8 cellular contexts compared by ENCODE assay signal in genomic region chr11:9384535-9385287, GRCh38. TPM values are rescaled to one million over a fixed set of nuclear protein-coding genes. Genes with fewer than 3 reads are reported as not detected.
DNase-seq lines count a peak whose midpoint lies in the region; ATAC-seq and TF ChIP-seq lines count a peak whose summit lies in the region.

IPO7 (plus strand) TSS chr11:9384652; CDS start chr11:9384764, 112 bp downstream.

- H3K9me3 Mint-ChIP-seq in CD14-positive monocyte: no peaks in the 10 kb centered on the region
- no peaks in the 10 kb centered on the region for H3K9me3 Mint-ChIP-seq in activated CD4-positive, alpha-beta memory T cell treated with anti-CD3 and anti-CD28 coated beads, Interleukin-2, amount 10 ng/mL, durations not matched to agents 7 days and 5 days

- TF ChIP-seq CTCF in CD14-positive monocyte (IDR thresholded peaks at IDR 0.05) (peak; percentile 44), lung (IDR thresholded peaks at IDR 0.05; ENCODE audit: control extremely low read depth, extremely low read depth) (no peak)

- peak within 1 kb of the TSS; percentile 98 to 99 for H3K27ac ChIP-seq in lung (ENCODE audit: low read depth in 1 of 2, low read length in 1 of 2)

- H3K27ac Mint-ChIP-seq in CD14-positive monocyte: peak within 1 kb of the TSS; percentile 95 to 98 (median 97)
- peak within 1 kb of the TSS; percentile 87 for H3K27ac Mint-ChIP-seq in activated CD4-positive, alpha-beta memory T cell treated with anti-CD3 and anti-CD28 coated beads, Interleukin-2, amount 10 ng/mL, durations not matched to agents 7 days and 5 days

- ATAC-seq in GM19328 (IDR thresholded peaks at IDR 0.05; ENCODE audit: unreplicated experiment): peak; percentile 89
- peak; percentile 91 for ATAC-seq in HG03520 (IDR thresholded peaks at IDR 0.05; ENCODE audit: unreplicated experiment)
- ATAC-seq in lung (ENCODE audit: insufficient read depth, low FRiP score): peak; percentile 98

- peaks cover 26% of the 10 kb centered on the region for H3K4me1 Mint-ChIP-seq in CD14-positive monocyte
- peaks cover 32% of the 10 kb centered on the region for H3K4me1 Mint-ChIP-seq in activated CD4-positive, alpha-beta memory T cell treated with anti-CD3 and anti-CD28 coated beads, Interleukin-2, amount 10 ng/mL, durations not matched to agents 7 days and 5 days

- H3K36me3 Mint-ChIP-seq in CD14-positive monocyte: no peaks in the 10 kb centered on the region
- peaks cover 15% of the 10 kb centered on the region for H3K36me3 Mint-ChIP-seq in activated CD4-positive, alpha-beta memory T cell treated with anti-CD3 and anti-CD28 coated beads, Interleukin-2, amount 10 ng/mL, durations not matched to agents 7 days and 5 days (ENCODE audit: low read depth)

- peak within 1 kb of the TSS; percentile 95 for H3K4me3 ChIP-seq in lung

- POLR2A ChIA-PET in activated CD4-positive, alpha-beta memory T cell treated with anti-CD3 and anti-CD28 coated beads, Interleukin-2, amount 10 ng/mL, durations not matched to agents 7 days and 5 days (lab: Charles Lee): interaction anchor here (0.7 to 3.7 kb wide), 30 partner anchors 8 to 702 kb away, joined by 3 to 72 read pairs (median 5); partner anchors contain the start of genes RPL27A, TMEM41B, TRIM66 and WEE1

- DNase-seq in CD14-positive monocyte (ENCODE audit: low spot score) (peak; percentile 88), NCI-H774 (lab: John Stamatoyannopoulos, UW) (peak; percentile 85), ecto neural progenitor cell (ENCODE audit: low spot score) (peak; percentile 91), lung (ENCODE audit: low spot score) (peak; percentile 90)
- DNase-seq in activated CD4-positive, alpha-beta memory T cell treated with anti-CD3 and anti-CD28 coated beads, Interleukin-2, amount 10 ng/mL, durations not matched to agents 7 days and 5 days: peak; percentile 92
- DNase-seq in stimulated activated CD4-positive, alpha-beta T cell treated with anti-CD3 and anti-CD28 coated beads, TNF-alpha, amount 100 ng/mL, for 4 hours (ENCODE audit: low read depth in 3 of 3): peak; percentile 73 to 81 (median 78)

- peak within 1 kb of the TSS; percentile 96 to 97 for H3K4me3 Mint-ChIP-seq in CD14-positive monocyte
- H3K4me3 Mint-ChIP-seq in activated CD4-positive, alpha-beta memory T cell treated with anti-CD3 and anti-CD28 coated beads, Interleukin-2, amount 10 ng/mL, durations not matched to agents 7 days and 5 days: peak within 1 kb of the TSS; percentile 85

- H3K4me1 ChIP-seq in lung (ENCODE audit: control insufficient read depth in 2 of 2, insufficient read depth in 2 of 2, low read length in 2 of 2): peaks cover 0 to 6% of the 10 kb centered on the region in 2 donors

- CTCF ChIA-PET in activated CD4-positive, alpha-beta memory T cell treated with anti-CD3 and anti-CD28 coated beads, Interleukin-2, amount 10 ng/mL, durations not matched to agents 7 days and 5 days (lab: Charles Lee): interaction anchor here (0.9 to 3.8 kb wide), 8 partner anchors 17 to 247 kb away, joined by 3 to 18 read pairs (median 6); partner anchors contain the start of gene ZNF143

- intact Hi-C loops in CD14-positive monocyte (cut with micrococcal nuclease): loop anchor here (2.0 to 5.0 kb wide), 2 partner anchors 67 to 70 kb away; partner anchors contain the start of gene TMEM41B (in 1 of the 2)

- no peaks in the 10 kb centered on the region for H3K27me3 ChIP-seq in lung (ENCODE audit: control insufficient read depth, insufficient read depth)

- H3K9me3 ChIP-seq in lung (ENCODE audit: control insufficient read depth in 2 of 2, insufficient read depth in 1 of 2, low read length in 1 of 2): no peaks in the 10 kb centered on the region

- peaks cover 0 to 2% of the 10 kb centered on the region in 2 donors for H3K36me3 ChIP-seq in lung (ENCODE audit: control insufficient read depth in 2 of 2, insufficient read depth in 2 of 2, low read length in 2 of 2)

- peaks cover 0 to 3% (median 0%) of the 10 kb centered on the region in 3 donors for H3K27me3 Mint-ChIP-seq in CD14-positive monocyte (ENCODE audit: low read depth in 3 of 3)
- no peaks in the 10 kb centered on the region for H3K27me3 Mint-ChIP-seq in activated CD4-positive, alpha-beta memory T cell treated with anti-CD3 and anti-CD28 coated beads, Interleukin-2, amount 10 ng/mL, durations not matched to agents 7 days and 5 days

- 0 to 1% methylated on average over 60 to 69 of the region's 69 CpGs for WGBS in lung, 2 donors

RNA-seq across cellular contexts. Expression of gene IPO7, which starts in this region (rescaled TPM):
- polyA plus RNA-seq in CD14-positive monocyte (1 to 10 TPM; 7.0 to 8.1 TPM), lung (10 to 100 TPM; 36.5 to 39.0 TPM)
- 10 to 100 TPM; 87.4 to 95.7 TPM for total RNA-seq in activated CD4-positive, alpha-beta memory T cell treated with anti-CD3 and anti-CD28 coated beads, Interleukin-2, amount 10 ng/mL, durations not matched to agents 7 days and 5 days
- total RNA-seq in lung: 100 to 1,000 TPM in 1 of 2 donors, 10 to 100 TPM in 1; 93.8 to 104 TPM

Comparison
In these comparisons a context has a peak if more than half of its experiments do, and no peak if none do; other contexts are left out.
1. Peak in every context shown above with its lines: DNase-seq, ATAC-seq, H3K4me3 ChIP-seq and H3K27ac ChIP-seq.
2. RNA of gene IPO7 (polyA plus RNA-seq): 36.5 to 39.0 TPM in lung; 7.0 to 8.1 TPM in CD14-positive monocyte; every median in the first group is over 4 times any median in the second.